11 cellular contexts compared by ENCODE assay signal in genomic region chr16:48053346-48053745, GRCh38.
DNase-seq lines count a peak whose midpoint lies in the region; ATAC-seq lines count a peak whose summit lies in the region.
"Had no signal": no experiment of that assay in that cellular context is flagged by ENCODE, and none has a peak within 500 bp of the region (broad histone marks: within the 10 kb centered on the region; RNA-seq: fewer than 3 reads in every experiment).

No MANE protein-coding gene starts in this region.

- H3K23ac ChIP-seq in mesendoderm (ENCODE audit: low read length), result no peak overlapping the region

- POLR2A ChIA-PET in activated CD4-positive, alpha-beta T cell treated with anti-CD3 and anti-CD28 coated beads for 36 hours (lab: Charles Lee), result no interaction called here

- H2AK5ac ChIP-seq in mesendoderm (ENCODE audit: low read length), result peak overlapping the region; percentile 90

- no peak overlapping the region for H3K27ac Mint-ChIP-seq in activated CD4-positive, alpha-beta T cell treated with anti-CD3 and anti-CD28 coated beads for 36 hours
- H3K27ac Mint-ChIP-seq: activated CD8-positive, alpha-beta T cell treated with anti-CD3 and anti-CD28 coated beads for 36 hours had no signal

- H3K4me3 Mint-ChIP-seq in activated CD4-positive, alpha-beta T cell treated with anti-CD3 and anti-CD28 coated beads for 36 hours, result no peak overlapping the region
- H3K4me3 Mint-ChIP-seq: activated CD8-positive, alpha-beta T cell treated with anti-CD3 and anti-CD28 coated beads for 36 hours had no signal

- DNase-seq in AG08395 (ENCODE audit: low spot score), result peak; percentile 23
- peak; percentile 77 for DNase-seq in ecto neural progenitor cell (ENCODE audit: low spot score)
- DNase-seq in mesendoderm, result peak; percentile 98
- no peak for DNase-seq in activated CD4-positive, alpha-beta T cell treated with anti-CD3 and anti-CD28 coated beads for 36 hours
- DNase-seq in GM19240 (ENCODE audit: insufficient read length, low spot score), result no peak
- no peak for DNase-seq in NOMO-1 (lab: John Stamatoyannopoulos, UW; ENCODE audit: unreplicated experiment in 2 of 2)
- DNase-seq: activated CD8-positive, alpha-beta T cell treated with anti-CD3 and anti-CD28 coated beads for 36 hours had no signal

- H3K4me3 ChIP-seq in HUES6 (ENCODE audit: low read depth, low read length), result no peak overlapping the region
- H3K4me3 ChIP-seq in mesendoderm (ENCODE audit: low read length), result no peak overlapping the region
- H3K4me3 ChIP-seq: BLaER1 had no signal

- H3K9me3 ChIP-seq in HUES6 (ENCODE audit: control insufficient read depth, insufficient read depth, low read depth, low read length), result no peaks in the 10 kb centered on the region
- H3K9me3 ChIP-seq: BLaER1 had no signal

- H3K27me3 Mint-ChIP-seq in activated CD4-positive, alpha-beta T cell treated with anti-CD3 and anti-CD28 coated beads for 36 hours, result peaks cover 18% of the 10 kb centered on the region

- peak overlapping the region; percentile 57 for H3K9ac ChIP-seq in HUES6 (ENCODE audit: low read length)
- peak overlapping the region; percentile 53 for H3K9ac ChIP-seq in mesendoderm (ENCODE audit: low read length)
- H3K9ac ChIP-seq: BLaER1 had no signal

- H3K27ac ChIP-seq in HUES6 (ENCODE audit: low read depth, low read length), result peak overlapping the region; percentile 26; the same call in 1 of the 2 replicates
- H3K27ac ChIP-seq in mesendoderm (ENCODE audit: low read depth, low read length), result peak overlapping the region; percentile 80
- H3K27ac ChIP-seq: BLaER1 had no signal

- intact Hi-C loops in activated CD4-positive, alpha-beta T cell treated with anti-CD3 and anti-CD28 coated beads for 36 hours (cut with DNase I, micrococcal nuclease), result loop anchor here in 1 of 2 experiments (5.0 to 10.0 kb wide), 2 partner anchors 101 to 911 kb away; partner anchors contain the start of genes ABCC12 and NETO2

- H3K4me2 ChIP-seq in mesendoderm (ENCODE audit: low read length), result no peak overlapping the region

- ATAC-seq in HG02973 (IDR thresholded peaks at IDR 0.05; ENCODE audit: unreplicated experiment), result no peak
- no peak for ATAC-seq in activated CD4-positive, alpha-beta T cell treated with anti-CD3 and anti-CD28 coated beads for 36 hours
- ATAC-seq: activated CD8-positive, alpha-beta T cell treated with anti-CD3 and anti-CD28 coated beads for 36 hours; Right ventricle myocardium inferior had no signal

- H3K36me3 Mint-ChIP-seq in activated CD4-positive, alpha-beta T cell treated with anti-CD3 and anti-CD28 coated beads for 36 hours (ENCODE audit: low read depth), result no peaks in the 10 kb centered on the region

- H2BK15ac ChIP-seq in mesendoderm (replicated peaks; ENCODE audit: low read depth), result peak overlapping the region; percentile 75

- CTCF ChIA-PET in activated CD4-positive, alpha-beta T cell treated with anti-CD3 and anti-CD28 coated beads for 36 hours (lab: Charles Lee), result interaction anchor here (0.6 to 1.8 kb wide), 3 partner anchors 76 to 577 kb away, joined by 3 read pairs; no protein-coding TSS in a partner anchor

- H4K5ac ChIP-seq in mesendoderm (ENCODE audit: low read length), result peak overlapping the region; percentile 99

- H3K4me1 Mint-ChIP-seq in activated CD4-positive, alpha-beta T cell treated with anti-CD3 and anti-CD28 coated beads for 36 hours, result peaks cover 5% of the 10 kb centered on the region

- WGBS in mesendoderm (ENCODE audit: extremely low coverage, insufficient coverage, low lambda C conversion rate), result no CpG with 5 or more reads among the region's 5 CpGs

- H3K18ac ChIP-seq in mesendoderm (ENCODE audit: low read length), result peak overlapping the region; percentile 33

- no peaks in the 10 kb centered on the region for H3K36me3 ChIP-seq in HUES6 (ENCODE audit: control insufficient read depth, insufficient read depth, low read length)
- H3K36me3 ChIP-seq in mesendoderm (ENCODE audit: control insufficient read depth, insufficient read depth, low read length), result no peaks in the 10 kb centered on the region
- H3K36me3 ChIP-seq: BLaER1 had no signal

- peak overlapping the region; percentile 85 for H3K4ac ChIP-seq in mesendoderm (ENCODE audit: low read depth, low read length)

- H2BK120ac ChIP-seq in mesendoderm (ENCODE audit: low read depth, low read length), result peak overlapping the region; percentile 7

- H3K56ac ChIP-seq in mesendoderm (ENCODE audit: low read length), result peak overlapping the region; percentile 91

- H3K79me2 ChIP-seq in mesendoderm (ENCODE audit: control insufficient read depth, insufficient read depth, low read length), result no peaks in the 10 kb centered on the region

- H3K4me1 ChIP-seq in HUES6 (ENCODE audit: control insufficient read depth, insufficient read depth, low read length) (peaks cover 32% of the 10 kb centered on the region), mesendoderm (ENCODE audit: control insufficient read depth, low read depth, low read length) (peaks cover 50% of the 10 kb centered on the region)

- H3K79me1 ChIP-seq in mesendoderm (ENCODE audit: low read length), result no peaks in the 10 kb centered on the region

- H3K27me3 ChIP-seq in HUES6 (ENCODE audit: control insufficient read depth, insufficient read depth, low read length) (no peaks in the 10 kb centered on the region), mesendoderm (ENCODE audit: insufficient read depth, low read length, poor library complexity) (no peaks in the 10 kb centered on the region)
- H3K27me3 ChIP-seq: BLaER1 had no signal

- no peak overlapping the region for H4K8ac ChIP-seq in mesendoderm (ENCODE audit: low read depth, low read length)

- H2BK5ac ChIP-seq in mesendoderm (ENCODE audit: low read length), result peak overlapping the region; percentile 100

- H3K9me3 Mint-ChIP-seq in activated CD4-positive, alpha-beta T cell treated with anti-CD3 and anti-CD28 coated beads for 36 hours (ENCODE audit: low read depth), result no peaks in the 10 kb centered on the region
- H3K9me3 Mint-ChIP-seq: activated CD8-positive, alpha-beta T cell treated with anti-CD3 and anti-CD28 coated beads for 36 hours had no signal

Comparison
In these comparisons a context has a peak if more than half of its experiments do, and no peak if none do; other contexts are left out.
1. DNase-seq: peak in AG08395 (single experiment), ecto neural progenitor cell (single experiment) and mesendoderm (single experiment); none in activated CD4-positive, alpha-beta T cell treated with anti-CD3 and anti-CD28 coated beads for 36 hours (single experiment), GM19240 (single experiment) and NOMO-1 (0 of 2).